ENCODE assay signal across 15 cellular contexts in genomic region chr10:70271996-70272924, GRCh38. TPM values are rescaled to one million over a fixed set of nuclear protein-coding genes. Genes with fewer than 3 reads are reported as not detected.
A peak's percentile ranks its signal among the peaks of the same experiment; 100 is the strongest.
DNase-seq lines count a peak whose midpoint lies in the region; ATAC-seq and TF ChIP-seq lines count a peak whose summit lies in the region.
"Had no signal": no experiment of that assay in that cellular context is flagged by ENCODE, and none has a peak within 500 bp of the region (broad histone marks: within the 10 kb centered on the region; RNA-seq: fewer than 3 reads in every experiment).

No MANE protein-coding gene starts in this region.

- ATAC-seq in activated T-cell treated with anti-CD3 and anti-CD28 coated beads, Interleukin-2, amount 50 U/mL, for 4 hours = peak; percentile 15 to 23
- ATAC-seq in GM21526 (IDR thresholded peaks at IDR 0.05; ENCODE audit: low FRiP score, unreplicated experiment) (no peak), GM21423 (IDR thresholded peaks at IDR 0.05; ENCODE audit: unreplicated experiment) (no peak)

- no peak for TF ChIP-seq EP300 in stomach (IDR thresholded peaks at IDR 0.05)

- TF ChIP-seq POLR2A in stomach (IDR thresholded peaks at IDR 0.05) = no peak

- H3K27me3 ChIP-seq in MM.1S (replicated peaks; ENCODE audit: insufficient read depth, low read length) = no peaks in the 10 kb centered on the region
- H3K27me3 ChIP-seq in fibroblast of lung (ENCODE audit: control insufficient read depth, insufficient read depth, low read length) = no peaks in the 10 kb centered on the region
- no peaks in the 10 kb centered on the region for H3K27me3 ChIP-seq in stomach
- H3K27me3 ChIP-seq: adrenal gland, gastrocnemius medialis, SJSA1 had no signal

- no peaks in the 10 kb centered on the region for H3K27me3 Mint-ChIP-seq in activated T-cell treated with anti-CD3 and anti-CD28 coated beads, Interleukin-2, amount 50 U/mL, for 4 hours (ENCODE audit: low read depth)

- no peaks in the 10 kb centered on the region for H3K9me3 ChIP-seq in MM.1S (replicated peaks; ENCODE audit: insufficient read depth, low read length)
- no peaks in the 10 kb centered on the region for H3K9me3 ChIP-seq in fibroblast of lung (ENCODE audit: control insufficient read depth, insufficient read depth, low read depth, low read length)
- H3K9me3 ChIP-seq in stomach = peaks cover 0 to 8% (median 4%) of the 10 kb centered on the region in 4 donors
- H3K9me3 ChIP-seq: gastrocnemius medialis, SJSA1 had no signal

- CTCF ChIA-PET in HEK293T (lab: Yijun Ruan, JAX) = interaction anchor here (0.6 to 1.6 kb wide), 8 partner anchors 7 to 104 kb away, joined by 3 to 9 read pairs (median 3); no protein-coding TSS in a partner anchor

- H3K4me2 ChIP-seq in MM.1S (ENCODE audit: low read depth, low read length) = peak overlapping the region; percentile 25; the same call in 1 of the 2 replicates
- H3K4me2 ChIP-seq in fibroblast of lung (ENCODE audit: extremely low read depth, insufficient read depth, low read length) = peak overlapping the region; percentile 11

- no peak overlapping the region for H2AFZ ChIP-seq in MM.1S (ENCODE audit: low read length)
- H2AFZ ChIP-seq in fibroblast of lung (ENCODE audit: low read length) = no peak overlapping the region

- intact Hi-C loops in stomach (cut with DNase I; ENCODE audit: low total_unique reads) = no loop called here

- H3K9me2 ChIP-seq in MM.1S (replicated peaks; ENCODE audit: insufficient read depth, low read length) = no peaks in the 10 kb centered on the region

- H4K20me1 ChIP-seq in MM.1S (ENCODE audit: insufficient read depth, low read length) (no peaks in the 10 kb centered on the region), fibroblast of lung (ENCODE audit: control insufficient read depth, extremely low read depth, insufficient read depth, low read length) (no peaks in the 10 kb centered on the region)

- H3K9me3 Mint-ChIP-seq in activated T-cell treated with anti-CD3 and anti-CD28 coated beads, Interleukin-2, amount 50 U/mL, for 4 hours = no peaks in the 10 kb centered on the region

- H3K36me3 ChIP-seq in MM.1S (replicated peaks; ENCODE audit: insufficient read depth, low read length) (no peaks in the 10 kb centered on the region), fibroblast of lung (ENCODE audit: control insufficient read depth, insufficient read depth, low read length) (no peaks in the 10 kb centered on the region), stomach (no peaks in the 10 kb centered on the region)
- H3K36me3 ChIP-seq: adrenal gland, gastrocnemius medialis, SJSA1 had no signal

- H3K4me1 ChIP-seq in MM.1S (ENCODE audit: low read length) = peaks cover 34% of the 10 kb centered on the region
- H3K4me1 ChIP-seq in fibroblast of lung (ENCODE audit: control insufficient read depth, extremely low read depth, insufficient read depth, low read length) = peaks cover 5% of the 10 kb centered on the region
- peaks cover 0 to 13% (median 11%) of the 10 kb centered on the region in 4 donors for H3K4me1 ChIP-seq in stomach
- H3K4me1 ChIP-seq: gastrocnemius medialis had no signal

- H3K4me3 ChIP-seq in MM.1S (ENCODE audit: low read length) (no peak overlapping the region), fibroblast of lung (replicated peaks in 1 of 4; ENCODE audit: control extremely low read depth in 1 of 4, insufficient read depth in 1 of 4, low read depth in 3 of 4, low read length in 4 of 4) (no peak overlapping the region), stomach (peak overlapping the region in 1 of 4 donors; percentile 10)
- H3K4me3 ChIP-seq: adrenal gland, gastrocnemius medialis, SJSA1 had no signal

- no peak for DNase-seq in activated T-cell treated with anti-CD3 and anti-CD28 coated beads, Interleukin-2, amount 50 U/mL, for 4 hours
- no peak for DNase-seq in activated T-cell treated with anti-CD3 and anti-CD28 coated beads, Interleukin-2, amount 50 U/mL, for 48 hours
- no peak for DNase-seq in MM.1S
- no peak for DNase-seq in fibroblast of lung (ENCODE audit: low read depth in 2 of 2)
- DNase-seq in stomach = peak; percentile 46
- DNase-seq in HEK293T (ENCODE audit: extremely low spot score) = no peak
- DNase-seq: NCI-H1092 treated with DMSO at 0.1 percent for 48 hours, NCI-H524 had no signal

- no peak overlapping the region; the same call in 1 of the 2 replicates for H3K27ac ChIP-seq in MM.1S (ENCODE audit: low read length)
- no peak overlapping the region for H3K27ac ChIP-seq in fibroblast of lung (ENCODE audit: insufficient read depth, low read length)
- H3K27ac ChIP-seq in stomach = peak overlapping the region in 2 of 5 donors; percentile 5 to 27
- H3K27ac ChIP-seq: adrenal gland, gastrocnemius medialis, SJSA1 had no signal

- H3K79me2 ChIP-seq in MM.1S (ENCODE audit: low read length) (no peaks in the 10 kb centered on the region), fibroblast of lung (ENCODE audit: control insufficient read depth, insufficient read depth, low read length) (no peaks in the 10 kb centered on the region)

- WGBS in stomach, 5 donors = 48 to 62% (median 58%) methylated on average over 17 of the region's 17 CpGs

- H3K36me3 Mint-ChIP-seq in activated T-cell treated with anti-CD3 and anti-CD28 coated beads, Interleukin-2, amount 50 U/mL, for 4 hours (ENCODE audit: insufficient read depth) = no peaks in the 10 kb centered on the region

- TF ChIP-seq CTCF in MM.1S (IDR thresholded peaks at IDR 0.05; ENCODE audit: low read length) = no peak
- no peak for TF ChIP-seq CTCF in fibroblast of lung (conservative IDR thresholded peaks at IDR 0.05 in 1 of 2, IDR thresholded peaks at IDR 0.05 in 1 of 2; ENCODE audit: low read depth in 1 of 2, low read length in 2 of 2)
- no peak for TF ChIP-seq CTCF in stomach (IDR thresholded peaks at IDR 0.05)

- H3K9ac ChIP-seq in MM.1S (ENCODE audit: low read length) (no peak overlapping the region), fibroblast of lung (ENCODE audit: insufficient read depth, low read length) (no peak overlapping the region)

- POLR2A ChIA-PET in HEK293T (lab: Yijun Ruan, JAX) = interaction anchor here (0.6 kb wide), 1 partner anchor 105 kb away, joined by 3 read pairs; no protein-coding TSS in a partner anchor

- peaks cover 17% of the 10 kb centered on the region for H3F3A ChIP-seq in MM.1S (ENCODE audit: insufficient read depth, low read length)

- peaks cover 10% of the 10 kb centered on the region for H3K4me1 Mint-ChIP-seq in activated T-cell treated with anti-CD3 and anti-CD28 coated beads, Interleukin-2, amount 50 U/mL, for 4 hours (ENCODE audit: low read depth)
- H3K4me1 Mint-ChIP-seq: nephron had no signal

- H3K4me3 Mint-ChIP-seq in activated T-cell treated with anti-CD3 and anti-CD28 coated beads, Interleukin-2, amount 50 U/mL, for 4 hours = no peak overlapping the region
- H3K4me3 Mint-ChIP-seq: nephron had no signal

TF ChIP-seq in HEK293T, 16 proteins besides CTCF, POLR2A, EP300 and RAD21:
- TF ChIP-seq FOXK2 (IDR thresholded peaks at IDR 0.05) (no peak), ARNT (IDR thresholded peaks at IDR 0.05) (no peak), PKNOX1 (IDR thresholded peaks at IDR 0.05) (no peak)

RNA-seq across cellular contexts. Expression of gene NPFFR1, which starts 11.5 kb away (rescaled TPM):
- total RNA-seq in activated T-cell treated with anti-CD3 and anti-CD28 coated beads, Interleukin-2, amount 50 U/mL, for 4 hours = not detected
- total RNA-seq in fibroblast of lung = under 0.01 TPM in 1 of 2 replicates, not detected in the other
- polyA plus RNA-seq in fibroblast of lung = not detected in 2 replicates
- polyA plus RNA-seq in fibroblast of lung (2012) = not detected in 2 replicates
- polyA minus RNA-seq in fibroblast of lung (ENCODE audit: low replicate concordance) = not detected in 2 replicates
- total RNA-seq in stomach = under 1 TPM in 2 of 5 donors, not detected in 3; under 0.01 to 0.45 TPM
- polyA plus RNA-seq in stomach = under 1 TPM in 1 of 3 donors, not detected in 2; 0.05 TPM
- total RNA-seq: dermis microvascular lymphatic vessel endothelial cell, SJSA1 had no signal

RNA-seq across cellular contexts. Expression of gene PPA1, which starts 39.0 kb away (rescaled TPM):
- 100 to 1,000 TPM; 362 to 495 (median 375) TPM for total RNA-seq in activated T-cell treated with anti-CD3 and anti-CD28 coated beads, Interleukin-2, amount 50 U/mL, for 4 hours
- 287 and 313 TPM in 2 replicates for total RNA-seq in fibroblast of lung
- polyA plus RNA-seq in fibroblast of lung = 167 and 207 TPM in 2 replicates
- polyA plus RNA-seq in fibroblast of lung (2012) = 138 and 180 TPM in 2 replicates
- 6.3 and 6.7 TPM in 2 replicates for polyA minus RNA-seq in fibroblast of lung (ENCODE audit: low replicate concordance)
- total RNA-seq in stomach = 100 to 1,000 TPM in 2 of 5 donors, 10 to 100 TPM in 3; 18.1 to 140 (median 93.9) TPM
- 100 to 1,000 TPM; 152 to 217 (median 162) TPM for polyA plus RNA-seq in stomach

Comparison
In these comparisons a context has a peak if more than half of its experiments do, and no peak if none do; other contexts are left out.
1. ATAC-seq: peak in activated T-cell treated with anti-CD3 and anti-CD28 coated beads, Interleukin-2, amount 50 U/mL, for 4 hours (2 of 2); none in GM21526 (single experiment) and GM21423 (single experiment).